In genomic region chr6:122580731-122581130, GRCh38 we compare ENCODE assay signal across 15 cellular contexts. TPM values are rescaled to one million over a fixed set of nuclear protein-coding genes. Genes with fewer than 3 reads are reported as not detected.
DNase-seq lines count a peak whose midpoint lies in the region; ATAC-seq and TF ChIP-seq lines count a peak whose summit lies in the region.
"Had no signal": no experiment of that assay in that cellular context is flagged by ENCODE, and none has a peak within 500 bp of the region (broad histone marks: within the 10 kb centered on the region; RNA-seq: fewer than 3 reads in every experiment).

No MANE protein-coding gene starts in this region.

- intact Hi-C loops in esophagus squamous epithelium (cut with DNase I): no loop called here

- H3K27me3 ChIP-seq in esophagus squamous epithelium: no peaks in the 10 kb centered on the region
- H3K27me3 ChIP-seq: pancreas had no signal

- H3K4me3 ChIP-seq in choroid plexus epithelial cell (ENCODE audit: low read depth, low read length) (no peak overlapping the region), esophagus squamous epithelium (no peak overlapping the region)
- H3K4me3 ChIP-seq: pancreas had no signal

- no peaks in the 10 kb centered on the region for H3K4me1 ChIP-seq in esophagus squamous epithelium

- TF ChIP-seq CTCF in choroid plexus epithelial cell (conservative IDR thresholded peaks at IDR 0.05; ENCODE audit: low read depth, low read length) (no peak), esophagus squamous epithelium (IDR thresholded peaks at IDR 0.05) (no peak)

- H3K9me3 ChIP-seq in esophagus squamous epithelium: no peaks in the 10 kb centered on the region
- H3K9me3 ChIP-seq: pancreas had no signal

- no peak overlapping the region for H3K27ac Mint-ChIP-seq in stimulated activated memory B cell treated with anti-CD40 and anti-IgM and Interleukin-4, amounts not matched to agents 10 μg/mL and 1 μg/mL and 100 μg/mL, for 72 hours
- H3K27ac Mint-ChIP-seq: activated naive CD4-positive, alpha-beta T cell treated with anti-CD3 and anti-CD28 coated beads for 36 hours had no signal

- no peak for TF ChIP-seq POLR2A in esophagus squamous epithelium (IDR thresholded peaks at IDR 0.05)

- H3K4me3 Mint-ChIP-seq in stimulated activated memory B cell treated with anti-CD40 and anti-IgM and Interleukin-4, amounts not matched to agents 10 μg/mL and 1 μg/mL and 100 μg/mL, for 72 hours: no peak overlapping the region
- H3K4me3 Mint-ChIP-seq: activated naive CD4-positive, alpha-beta T cell treated with anti-CD3 and anti-CD28 coated beads for 36 hours had no signal

- H3K9me3 Mint-ChIP-seq in stimulated activated memory B cell treated with anti-CD40 and anti-IgM and Interleukin-4, amounts not matched to agents 10 μg/mL and 1 μg/mL and 100 μg/mL, for 72 hours: peaks cover 11% of the 10 kb centered on the region

- peak; percentile 47 for ATAC-seq in stimulated activated memory B cell treated with anti-CD40 and anti-IgM and Interleukin-4, amounts not matched to agents 10 μg/mL and 1 μg/mL and 100 μg/mL, for 72 hours
- ATAC-seq in HG02852 (IDR thresholded peaks at IDR 0.05; ENCODE audit: unreplicated experiment): no peak

- no peaks in the 10 kb centered on the region for H3K4me1 Mint-ChIP-seq in stimulated activated memory B cell treated with anti-CD40 and anti-IgM and Interleukin-4, amounts not matched to agents 10 μg/mL and 1 μg/mL and 100 μg/mL, for 72 hours

- H3K36me3 Mint-ChIP-seq in stimulated activated memory B cell treated with anti-CD40 and anti-IgM and Interleukin-4, amounts not matched to agents 10 μg/mL and 1 μg/mL and 100 μg/mL, for 72 hours: no peaks in the 10 kb centered on the region

- no peak overlapping the region for H3K27ac ChIP-seq in esophagus squamous epithelium
- H3K27ac ChIP-seq: pancreas had no signal

- DNase-seq in NCI-H345 (lab: John Stamatoyannopoulos, UW) (peak; percentile 1), NCI-H345 treated with DMSO at 0.1 percent for 48 hours (lab: John Stamatoyannopoulos, UW; ENCODE audit: unreplicated experiment) (no peak), NCI-H748 treated with DMSO at 0.1 percent for 48 hours (lab: John Stamatoyannopoulos, UW) (peak; percentile 35), choroid plexus epithelial cell (ENCODE audit: low read depth) (peak; percentile 10), esophagus squamous epithelium (lab: John Stamatoyannopoulos, UW) (no peak), GOT3 (lab: John Stamatoyannopoulos, UW) (no peak)
- DNase-seq: ACHN; activated CD4-positive, alpha-beta T cell treated with anti-CD3 and anti-CD28 coated beads, Interleukin-2, amount 50 U/mL, for 1 hour; activated naive CD4-positive, alpha-beta T cell treated with anti-CD3 and anti-CD28 coated beads for 36 hours; dermis blood vessel endothelial cell; EL; pancreas; stimulated activated CD4-positive, alpha-beta T cell treated with anti-CD3 and anti-CD28 coated beads, Interleukin-4, amount 100 ng/mL, for 4 hours had no signal

- no peaks in the 10 kb centered on the region for H3K36me3 ChIP-seq in esophagus squamous epithelium
- H3K36me3 ChIP-seq: pancreas had no signal

- 61 to 63% methylated on average over 3 of the region's 3 CpGs for WGBS in esophagus squamous epithelium, 2 donors

- H3K27me3 Mint-ChIP-seq in stimulated activated memory B cell treated with anti-CD40 and anti-IgM and Interleukin-4, amounts not matched to agents 10 μg/mL and 1 μg/mL and 100 μg/mL, for 72 hours: no peaks in the 10 kb centered on the region

RNA-seq across cellular contexts. Expression of gene PKIB, which starts 29.5 kb away (rescaled TPM):
- total RNA-seq in esophagus squamous epithelium: 1 to 10 TPM in 3 of 4 donors, under 1 TPM in 1; 0.26 to 6.7 (median 3.2) TPM
- total RNA-seq: dermis blood vessel endothelial cell had no signal

Comparison
In these comparisons a context has a peak if more than half of its experiments do, and no peak if none do; other contexts are left out.
1. DNase-seq: peak in NCI-H345 (single experiment), NCI-H748 treated with DMSO at 0.1 percent for 48 hours (single experiment) and choroid plexus epithelial cell (single experiment); none in NCI-H345 treated with DMSO at 0.1 percent for 48 hours (single experiment), esophagus squamous epithelium (single experiment) and GOT3 (single experiment).